ENCODE assay signal across 9 cellular contexts in genomic region chr7:98470131-98470985, GRCh38.
DNase-seq lines count a peak whose midpoint lies in the region; ATAC-seq and TF ChIP-seq lines count a peak whose summit lies in the region.
"Had no signal": no experiment of that assay in that cellular context is flagged by ENCODE, and none has a peak within 500 bp of the region (broad histone marks: within the 10 kb centered on the region; RNA-seq: fewer than 3 reads in every experiment).

No MANE protein-coding gene starts in this region.

- H3K4me1 Mint-ChIP-seq in activated CD8-positive, alpha-beta T cell treated with anti-CD3 and anti-CD28 coated beads for 36 hours (ENCODE audit: low read depth), result peaks cover 3% of the 10 kb centered on the region

- peaks cover 27% of the 10 kb centered on the region for H3K27me3 Mint-ChIP-seq in activated CD8-positive, alpha-beta T cell treated with anti-CD3 and anti-CD28 coated beads for 36 hours

- no peaks in the 10 kb centered on the region for H3K36me3 Mint-ChIP-seq in activated CD8-positive, alpha-beta T cell treated with anti-CD3 and anti-CD28 coated beads for 36 hours (ENCODE audit: low read depth)

- H3K27me3 ChIP-seq in right cardiac atrium (ENCODE audit: control insufficient read depth, insufficient read depth), result peaks cover 2% of the 10 kb centered on the region
- no peaks in the 10 kb centered on the region for H3K27me3 ChIP-seq in BE2C

- no peak for TF ChIP-seq CTCF in HEK293 (tag by site-specific recombination; IDR thresholded peaks at IDR 0.05)
- TF ChIP-seq CTCF in activated CD8-positive, alpha-beta T cell treated with anti-CD3 and anti-CD28 coated beads for 36 hours (IDR thresholded peaks at IDR 0.05), result no peak
- no peak for TF ChIP-seq CTCF in BE2C (IDR thresholded peaks at IDR 0.05; ENCODE audit: low read depth, low read length)

- CTCF ChIA-PET in HEK293 (lab: Yijun Ruan, JAX), result no interaction called here
- CTCF ChIA-PET in activated CD8-positive, alpha-beta T cell treated with anti-CD3 and anti-CD28 coated beads for 36 hours (lab: Charles Lee), result interaction anchor here (1.0 kb wide), 1 partner anchor 275 kb away, joined by 5 read pairs; no protein-coding TSS in a partner anchor

- 6% methylated on average over 43 of the region's 43 CpGs for WGBS in right cardiac atrium

- H3K9me3 ChIP-seq in HEK293 (ENCODE audit: control insufficient read depth, insufficient read depth, low read depth, low read length), result no peaks in the 10 kb centered on the region
- peaks cover 3% of the 10 kb centered on the region for H3K9me3 ChIP-seq in right cardiac atrium (ENCODE audit: control insufficient read depth, low read length)
- no peaks in the 10 kb centered on the region for H3K9me3 ChIP-seq in BE2C

- H3K36me3 ChIP-seq in HEK293 (ENCODE audit: control insufficient read depth in 2 of 2, insufficient read depth in 1 of 2, low read length in 2 of 2) (no peaks in the 10 kb centered on the region), BE2C (no peaks in the 10 kb centered on the region)

- POLR2A ChIA-PET in HEK293 (lab: Yijun Ruan, JAX), result no interaction called here
- POLR2A ChIA-PET in activated CD8-positive, alpha-beta T cell treated with anti-CD3 and anti-CD28 coated beads for 36 hours (lab: Charles Lee), result no interaction called here

- peak; percentile 68 for ATAC-seq in activated CD8-positive, alpha-beta T cell treated with anti-CD3 and anti-CD28 coated beads for 36 hours
- ATAC-seq in right cardiac atrium (peak; percentile 56 to 71), GM19328 (IDR thresholded peaks at IDR 0.05; ENCODE audit: unreplicated experiment) (no peak)

- intact Hi-C loops in activated CD8-positive, alpha-beta T cell treated with anti-CD3 and anti-CD28 coated beads for 36 hours (cut with micrococcal nuclease), result no loop called here
- intact Hi-C loops in right cardiac atrium (cut with DNase I), result no loop called here

- H3K4me3 Mint-ChIP-seq in activated CD8-positive, alpha-beta T cell treated with anti-CD3 and anti-CD28 coated beads for 36 hours, result no peak overlapping the region

- H3K27ac ChIP-seq in HEK293 (ENCODE audit: extremely low read depth, low read depth, low read length) (no peak overlapping the region), right cardiac atrium (ENCODE audit: low read length) (no peak overlapping the region)

- H3K4me1 ChIP-seq in HEK293 (ENCODE audit: control insufficient read depth, insufficient read depth, low read length), result 0 out of 2 replicates have a peak, but pooled peaks cover 2% of the 10 kb centered on the region
- H3K4me1 ChIP-seq in right cardiac atrium (ENCODE audit: control insufficient read depth, insufficient read depth, low read length), result no peaks in the 10 kb centered on the region
- no peaks in the 10 kb centered on the region for H3K4me1 ChIP-seq in BE2C

- H3K27ac Mint-ChIP-seq in activated CD8-positive, alpha-beta T cell treated with anti-CD3 and anti-CD28 coated beads for 36 hours, result no peak overlapping the region

- no peak overlapping the region for H3K4me3 ChIP-seq in HEK293 (ENCODE audit: low read depth, low read length)
- peak overlapping the region; percentile 37 for H3K4me3 ChIP-seq in right cardiac atrium (ENCODE audit: low read length)
- no peak overlapping the region for H3K4me3 ChIP-seq in BE2C (ENCODE audit: low read depth, low read length)

- peak; percentile 33 for DNase-seq in activated CD8-positive, alpha-beta T cell treated with anti-CD3 and anti-CD28 coated beads for 36 hours
- DNase-seq in right cardiac atrium (peak; percentile 32 to 75 (median 68)), midbrain (lab: John Stamatoyannopoulos, UW) (no peak), BE2C (no peak), NAMALWA (ENCODE audit: low spot score) (no peak)
- peak; percentile 11 to 15 for DNase-seq in stimulated activated CD4-positive, alpha-beta T cell treated with anti-CD3 and anti-CD28 coated beads, Interleukin-2, amount 100 ng/mL, for 48 hours
- DNase-seq: HCEC 1CT had no signal

- peaks cover 2% of the 10 kb centered on the region for H3K9me3 Mint-ChIP-seq in activated CD8-positive, alpha-beta T cell treated with anti-CD3 and anti-CD28 coated beads for 36 hours

TF ChIP-seq in HEK293, 187 proteins besides CTCF, POLR2A, EP300 and RAD21:
- TF ChIP-seq KLF8 (tag by site-specific recombination; IDR thresholded peaks at IDR 0.05) (0 out of 2 replicates have a peak, but pooled peaks have one; percentile 38), ZNF184 (tag by site-specific recombination; IDR thresholded peaks at IDR 0.05) (no peak), ZNF155 (tag by site-specific recombination; IDR thresholded peaks at IDR 0.05) (no peak), KLF9 (tag by site-specific recombination; IDR thresholded peaks at IDR 0.05; ENCODE audit: low read depth) (peak; percentile 65), ZNF792 (tag by site-specific recombination; IDR thresholded peaks at IDR 0.05) (no peak), KLF1 (tag by site-specific recombination; IDR thresholded peaks at IDR 0.05) (peak; percentile 80)

Comparison
In these comparisons a context has a peak if more than half of its experiments do, and no peak if none do; other contexts are left out.
1. DNase-seq: peak in activated CD8-positive, alpha-beta T cell treated with anti-CD3 and anti-CD28 coated beads for 36 hours (single experiment), right cardiac atrium (3 of 3) and stimulated activated CD4-positive, alpha-beta T cell treated with anti-CD3 and anti-CD28 coated beads, Interleukin-2, amount 100 ng/mL, for 48 hours (2 of 2); none in midbrain (single experiment), BE2C (single experiment) and NAMALWA (single experiment).